In genomic region chr22:19177164-19178064, GRCh38 we compare ENCODE assay signal across 9 cellular contexts. TPM values are rescaled to one million over a fixed set of nuclear protein-coding genes. Genes with fewer than 3 reads are reported as not detected.
DNase-seq lines count a peak whose midpoint lies in the region; ATAC-seq, FAIRE-seq and TF ChIP-seq lines count a peak whose summit lies in the region.
"Had no signal": no experiment of that assay in that cellular context is flagged by ENCODE, and none has a peak within 500 bp of the region (broad histone marks: within the 10 kb centered on the region; RNA-seq: fewer than 3 reads in every experiment).

No MANE protein-coding gene starts in this region.

- peaks cover 28% of the 10 kb centered on the region for H3K4me1 ChIP-seq in HAP-1
- H3K4me1 ChIP-seq in right cardiac atrium (ENCODE audit: control insufficient read depth, insufficient read depth, low read length) = peaks cover 4% of the 10 kb centered on the region
- H3K4me1 ChIP-seq in small intestine (ENCODE audit: control insufficient read depth in 2 of 2, insufficient read depth in 1 of 2, low read depth in 1 of 2, low read length in 1 of 2) = peaks cover 7 to 13% of the 10 kb centered on the region in 2 donors

- FAIRE-seq in small intestine (lab: Jason Lieb, UNC) = no peak

- H3K27ac ChIP-seq in VCaP (peak overlapping the region; percentile 95), right cardiac atrium (ENCODE audit: low read length) (no peak overlapping the region), small intestine (ENCODE audit: low read depth in 1 of 2, low read length in 1 of 2) (peak overlapping the region; percentile 91 to 98)

- no peak for ATAC-seq in right cardiac atrium
- ATAC-seq in GM19328 (IDR thresholded peaks at IDR 0.05; ENCODE audit: unreplicated experiment) = no peak

- DNase-seq in HAP-1 (ENCODE audit: low spot score in 2 of 2) = no peak
- no peak for DNase-seq in right cardiac atrium
- peak; percentile 58 for DNase-seq in small intestine
- no peak for DNase-seq in NCI-H2029 (lab: John Stamatoyannopoulos, UW)
- no peak for DNase-seq in NCI-H774 (lab: John Stamatoyannopoulos, UW)

- H3K36me3 ChIP-seq in HAP-1 (replicated peaks) = peaks cover 51% of the 10 kb centered on the region
- H3K36me3 ChIP-seq in small intestine (ENCODE audit: control insufficient read depth in 2 of 2, insufficient read depth in 2 of 2, low read length in 2 of 2) = no peaks in the 10 kb centered on the region

- no peaks in the 10 kb centered on the region for H3K27me3 ChIP-seq in HAP-1 (ENCODE audit: low read depth)
- no peaks in the 10 kb centered on the region for H3K27me3 ChIP-seq in right cardiac atrium (ENCODE audit: control insufficient read depth, insufficient read depth)
- no peaks in the 10 kb centered on the region for H3K27me3 ChIP-seq in small intestine (ENCODE audit: control insufficient read depth in 2 of 2, insufficient read depth in 2 of 2, low read length in 2 of 2)

- no peak for TF ChIP-seq CTCF in VCaP (conservative IDR thresholded peaks at IDR 0.05)

- H3K9me3 ChIP-seq in HAP-1 (no peaks in the 10 kb centered on the region), right cardiac atrium (ENCODE audit: control insufficient read depth, low read length) (no peaks in the 10 kb centered on the region), small intestine (ENCODE audit: control insufficient read depth, low read depth) (no peaks in the 10 kb centered on the region)

- WGBS in right cardiac atrium = 30% methylated on average over 55 of the region's 55 CpGs
- 14 to 26% (median 24%) methylated on average over 45 to 55 of the region's 55 CpGs for WGBS in small intestine, 3 donors

- in situ Hi-C loops in HAP-1 (cut with MboI; ENCODE audit: low sequenced_read_pairs) = no loop called here

- H3K4me3 ChIP-seq in HAP-1 (peak overlapping the region; percentile 64), right cardiac atrium (ENCODE audit: low read length) (peak overlapping the region; percentile 91), small intestine (ENCODE audit: low read depth in 1 of 2, low read length in 2 of 2) (peak overlapping the region; percentile 80 to 92)

- intact Hi-C loops in right cardiac atrium (cut with DNase I) = loop anchor here in 1 of 4 donors (5.0 kb wide), 1 partner anchor 115 kb away; the partner anchor contains the start of gene CLTCL1

RNA-seq across cellular contexts. Expression of gene SLC25A1, which starts 1.1 kb away (rescaled TPM):
- 10 to 100 TPM; 11.2 to 25.2 (median 18.6) TPM for total RNA-seq in right cardiac atrium
- polyA plus RNA-seq in right cardiac atrium = 26.5 TPM
- 100 to 1,000 TPM; 116 to 227 (median 127) TPM for polyA plus RNA-seq in small intestine

RNA-seq across cellular contexts. Expression of gene GSC2, which starts 27.3 kb away (rescaled TPM):
- not detected for total RNA-seq in right cardiac atrium
- polyA plus RNA-seq in right cardiac atrium (not detected), small intestine (not detected)
- total RNA-seq: left colon, NCI-H460 had no signal

RNA-seq across cellular contexts. Expression of gene ESS2, which starts 33.0 kb away (rescaled TPM):
- 10 to 100 TPM in 3 of 4 donors, 1 to 10 TPM in 1; 9.3 to 11.1 (median 10.4) TPM for total RNA-seq in right cardiac atrium
- polyA plus RNA-seq in right cardiac atrium = 11.2 TPM
- 10 to 100 TPM; 11.2 to 13.5 (median 11.7) TPM for polyA plus RNA-seq in small intestine

RNA-seq across cellular contexts. Expression of gene TSSK2, which starts 46.3 kb away (rescaled TPM):
- not detected for total RNA-seq in right cardiac atrium
- 0.09 TPM for polyA plus RNA-seq in right cardiac atrium
- polyA plus RNA-seq in small intestine = under 1 TPM in 1 of 3 donors, not detected in 2; 0.04 TPM
- total RNA-seq: left colon, NCI-H460 had no signal

RNA-seq across cellular contexts. Expression of gene DGCR2, which starts 55.2 kb away (rescaled TPM):
- total RNA-seq in right cardiac atrium = 10 to 100 TPM; 28.9 to 38.8 (median 35.4) TPM
- polyA plus RNA-seq in right cardiac atrium (34.9 TPM), small intestine (10 to 100 TPM; 14.8 to 52.9 (median 15.1) TPM)
